Comparison of ENCODE assay signal across 15 cellular contexts in the genomic region with DNA sequence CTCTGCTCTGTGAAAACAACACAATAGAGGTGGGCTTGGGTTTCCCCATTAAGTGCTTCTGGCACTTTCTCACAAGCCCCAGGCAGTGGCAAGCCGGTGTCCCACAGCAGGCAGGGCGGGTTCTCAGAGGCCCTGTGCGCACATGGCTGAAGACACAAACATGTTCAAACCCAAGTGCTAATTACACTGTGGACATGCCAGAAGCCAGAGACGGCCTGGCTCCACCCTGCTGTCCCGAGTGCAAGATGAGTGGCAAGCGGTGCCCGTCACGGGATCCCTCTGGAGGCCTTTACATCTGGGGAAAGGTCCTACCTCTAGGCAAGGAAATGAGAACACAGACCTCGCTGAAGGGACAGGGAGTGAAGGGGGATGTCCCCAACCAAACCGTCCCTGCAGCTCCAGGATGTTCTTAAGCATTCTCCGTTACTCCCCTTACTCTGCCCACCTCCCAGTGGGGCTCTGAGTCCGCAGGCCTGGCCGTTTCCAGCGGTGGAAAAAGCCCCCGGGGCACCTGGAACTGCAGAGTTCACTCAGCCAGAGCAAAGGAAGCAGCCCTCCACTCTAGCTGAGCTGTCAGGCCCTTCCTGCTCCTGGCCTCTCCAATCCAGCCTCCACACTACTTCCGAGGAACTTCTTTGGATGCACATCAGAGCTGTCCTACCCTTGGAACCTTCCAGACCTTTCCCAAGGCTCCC. TPM values are rescaled to one million over a fixed set of nuclear protein-coding genes. Genes with fewer than 3 reads are reported as not detected.
DNase-seq lines count a peak whose midpoint lies in the region; ATAC-seq and TF ChIP-seq lines count a peak whose summit lies in the region.
"Had no signal": no experiment of that assay in that cellular context is flagged by ENCODE, and none has a peak within 500 bp of the region (broad histone marks: within the 10 kb centered on the region; RNA-seq: fewer than 3 reads in every experiment).

No MANE protein-coding gene starts in this region.

- CTCF ChIA-PET in activated CD8-positive, alpha-beta T cell treated with anti-CD3 and anti-CD28 coated beads for 36 hours (lab: Charles Lee), result interaction anchor here (1.0 to 1.1 kb wide), 2 partner anchors 21 to 284 kb away, joined by 3 to 4 read pairs; no protein-coding TSS in a partner anchor
- CTCF ChIA-PET in activated CD8-positive, alpha-beta T cell treated with anti-CD3 and anti-CD28 coated beads, Interleukin-2, amount 10 ng/mL, durations not matched to agents 7 days and 5 days (lab: Charles Lee), result no interaction called here

- H3K27me3 ChIP-seq in hepatocyte, result no peaks in the 10 kb centered on the region
- H3K27me3 ChIP-seq: gastrocnemius medialis had no signal

- H3K36me3 ChIP-seq in hepatocyte (replicated peaks; ENCODE audit: insufficient read depth, low read depth), result no peaks in the 10 kb centered on the region
- H3K36me3 ChIP-seq: gastrocnemius medialis had no signal

- H4K20me1 ChIP-seq in hepatocyte (ENCODE audit: insufficient read depth, poor library complexity, severe bottlenecking), result peaks cover 13% of the 10 kb centered on the region

- no peak for ATAC-seq in activated CD8-positive, alpha-beta T cell treated with anti-CD3 and anti-CD28 coated beads for 36 hours
- no peak for ATAC-seq in activated CD8-positive, alpha-beta T cell treated with anti-CD3 and anti-CD28 coated beads, Interleukin-2, amount 10 ng/mL, durations not matched to agents 7 days and 5 days
- ATAC-seq in activated T-helper 17 cell treated with anti-CD3 and anti-CD28 coated beads, Interleukin-2, amount 50 U/mL, for 72 hours (replicated peaks), result no peak
- no peak for ATAC-seq in stimulated activated effector memory CD8-positive, alpha-beta T cell treated with anti-CD3 and anti-CD28 coated beads, Interleukin-12 subunit alpha, Interleukin-12 subunit beta, amount 100 ng/mL, for 72 hours
- no peak for ATAC-seq in GM18520 (IDR thresholded peaks at IDR 0.05; ENCODE audit: unreplicated experiment)
- no peak for ATAC-seq in effector memory CD8-positive, alpha-beta T cell (replicated peaks)
- ATAC-seq: sciatic nerve had no signal

- H3K4me3 Mint-ChIP-seq in activated CD8-positive, alpha-beta T cell treated with anti-CD3 and anti-CD28 coated beads for 36 hours, result no peak overlapping the region
- no peak overlapping the region for H3K4me3 Mint-ChIP-seq in activated CD8-positive, alpha-beta T cell treated with anti-CD3 and anti-CD28 coated beads, Interleukin-2, amount 10 ng/mL, durations not matched to agents 7 days and 5 days
- no peak overlapping the region for H3K4me3 Mint-ChIP-seq in activated T-helper 17 cell treated with anti-CD3 and anti-CD28 coated beads, Interleukin-2, amount 50 U/mL, for 72 hours
- no peak overlapping the region for H3K4me3 Mint-ChIP-seq in stimulated activated effector memory CD8-positive, alpha-beta T cell treated with anti-CD3 and anti-CD28 coated beads, Interleukin-12 subunit alpha, Interleukin-12 subunit beta, amount 100 ng/mL, for 72 hours
- no peak overlapping the region for H3K4me3 Mint-ChIP-seq in effector memory CD8-positive, alpha-beta T cell

- no peaks in the 10 kb centered on the region for H3K27me3 Mint-ChIP-seq in activated CD8-positive, alpha-beta T cell treated with anti-CD3 and anti-CD28 coated beads for 36 hours
- H3K27me3 Mint-ChIP-seq in activated CD8-positive, alpha-beta T cell treated with anti-CD3 and anti-CD28 coated beads, Interleukin-2, amount 10 ng/mL, durations not matched to agents 7 days and 5 days (ENCODE audit: low read depth), result no peaks in the 10 kb centered on the region
- H3K27me3 Mint-ChIP-seq in activated T-helper 17 cell treated with anti-CD3 and anti-CD28 coated beads, Interleukin-2, amount 50 U/mL, for 72 hours, result no peaks in the 10 kb centered on the region
- H3K27me3 Mint-ChIP-seq in effector memory CD8-positive, alpha-beta T cell, result no peaks in the 10 kb centered on the region

- 81% methylated on average over 16 of the region's 16 CpGs for WGBS in hepatocyte (ENCODE audit: low lambda C conversion rate, missing lambda C conversion rate)

- intact Hi-C loops in activated CD8-positive, alpha-beta T cell treated with anti-CD3 and anti-CD28 coated beads for 36 hours (cut with micrococcal nuclease), result no loop called here

- H3K4me2 ChIP-seq in hepatocyte, result no peak overlapping the region

- no peaks in the 10 kb centered on the region for H3K9me3 Mint-ChIP-seq in activated CD8-positive, alpha-beta T cell treated with anti-CD3 and anti-CD28 coated beads for 36 hours
- H3K9me3 Mint-ChIP-seq in activated CD8-positive, alpha-beta T cell treated with anti-CD3 and anti-CD28 coated beads, Interleukin-2, amount 10 ng/mL, durations not matched to agents 7 days and 5 days (ENCODE audit: insufficient read depth), result no peaks in the 10 kb centered on the region
- no peaks in the 10 kb centered on the region for H3K9me3 Mint-ChIP-seq in activated T-helper 17 cell treated with anti-CD3 and anti-CD28 coated beads, Interleukin-2, amount 50 U/mL, for 72 hours
- no peaks in the 10 kb centered on the region for H3K9me3 Mint-ChIP-seq in stimulated activated effector memory CD8-positive, alpha-beta T cell treated with anti-CD3 and anti-CD28 coated beads, Interleukin-12 subunit alpha, Interleukin-12 subunit beta, amount 100 ng/mL, for 72 hours
- H3K9me3 Mint-ChIP-seq in effector memory CD8-positive, alpha-beta T cell, result no peaks in the 10 kb centered on the region

- peaks cover 29% of the 10 kb centered on the region for H3K4me1 Mint-ChIP-seq in activated CD8-positive, alpha-beta T cell treated with anti-CD3 and anti-CD28 coated beads for 36 hours (ENCODE audit: low read depth)
- H3K4me1 Mint-ChIP-seq in activated CD8-positive, alpha-beta T cell treated with anti-CD3 and anti-CD28 coated beads, Interleukin-2, amount 10 ng/mL, durations not matched to agents 7 days and 5 days (ENCODE audit: low read depth), result peaks cover 3% of the 10 kb centered on the region
- peaks cover 2% of the 10 kb centered on the region for H3K4me1 Mint-ChIP-seq in activated T-helper 17 cell treated with anti-CD3 and anti-CD28 coated beads, Interleukin-2, amount 50 U/mL, for 72 hours
- peaks cover 37% of the 10 kb centered on the region for H3K4me1 Mint-ChIP-seq in stimulated activated effector memory CD8-positive, alpha-beta T cell treated with anti-CD3 and anti-CD28 coated beads, Interleukin-12 subunit alpha, Interleukin-12 subunit beta, amount 100 ng/mL, for 72 hours
- H3K4me1 Mint-ChIP-seq in effector memory CD8-positive, alpha-beta T cell (ENCODE audit: low read depth in 2 of 2), result peaks cover 26 to 33% of the 10 kb centered on the region in 2 donors

- DNase-seq in activated CD8-positive, alpha-beta T cell treated with anti-CD3 and anti-CD28 coated beads for 36 hours, result no peak
- DNase-seq in activated CD8-positive, alpha-beta T cell treated with anti-CD3 and anti-CD28 coated beads, Interleukin-2, amount 10 ng/mL, durations not matched to agents 7 days and 5 days, result no peak
- DNase-seq in hepatocyte (ENCODE audit: low spot score) (no peak), NCI-H146 treated with DMSO at 0.1 percent for 48 hours (lab: John Stamatoyannopoulos, UW; ENCODE audit: unreplicated experiment) (no peak)
- DNase-seq in stimulated activated effector memory CD8-positive, alpha-beta T cell treated with anti-CD3 and anti-CD28 coated beads, Interleukin-12 subunit alpha, Interleukin-12 subunit beta, amount 100 ng/mL, for 72 hours (ENCODE audit: low spot score in 2 of 2), result no peak
- no peak for DNase-seq in effector memory CD8-positive, alpha-beta T cell
- DNase-seq: activated CD4-positive, CD25-positive, alpha-beta regulatory T cell; activated CD8-positive, alpha-beta memory T cell treated with anti-CD3 and anti-CD28 coated beads, Interleukin-2, amount 50 U/mL, for 48 hours; gastrocnemius medialis; H7; NCI-H748 treated with DMSO at 0.1 percent for 48 hours; stimulated activated CD4-positive, alpha-beta T cell treated with anti-CD3 and anti-CD28 coated beads, Interleukin-2, amount 100 ng/mL, for 48 hours had no signal

- no peaks in the 10 kb centered on the region for H3K36me3 Mint-ChIP-seq in activated CD8-positive, alpha-beta T cell treated with anti-CD3 and anti-CD28 coated beads for 36 hours (ENCODE audit: low read depth)
- peaks cover 11% of the 10 kb centered on the region for H3K36me3 Mint-ChIP-seq in activated CD8-positive, alpha-beta T cell treated with anti-CD3 and anti-CD28 coated beads, Interleukin-2, amount 10 ng/mL, durations not matched to agents 7 days and 5 days (ENCODE audit: low read depth)
- H3K36me3 Mint-ChIP-seq in activated T-helper 17 cell treated with anti-CD3 and anti-CD28 coated beads, Interleukin-2, amount 50 U/mL, for 72 hours (ENCODE audit: low read depth), result peaks cover 37% of the 10 kb centered on the region
- H3K36me3 Mint-ChIP-seq in stimulated activated effector memory CD8-positive, alpha-beta T cell treated with anti-CD3 and anti-CD28 coated beads, Interleukin-12 subunit alpha, Interleukin-12 subunit beta, amount 100 ng/mL, for 72 hours, result peaks cover 50% of the 10 kb centered on the region
- H3K36me3 Mint-ChIP-seq in effector memory CD8-positive, alpha-beta T cell (ENCODE audit: insufficient read depth), result peaks cover 32% of the 10 kb centered on the region

- peaks cover 23% of the 10 kb centered on the region for H3K79me2 ChIP-seq in hepatocyte

- H3K9me3 ChIP-seq in hepatocyte (ENCODE audit: low read depth), result no peaks in the 10 kb centered on the region
- H3K9me3 ChIP-seq: gastrocnemius medialis had no signal

- POLR2A ChIA-PET in activated CD8-positive, alpha-beta T cell treated with anti-CD3 and anti-CD28 coated beads for 36 hours (lab: Charles Lee), result no interaction called here
- POLR2A ChIA-PET in activated CD8-positive, alpha-beta T cell treated with anti-CD3 and anti-CD28 coated beads, Interleukin-2, amount 10 ng/mL, durations not matched to agents 7 days and 5 days (lab: Charles Lee), result no interaction called here

- peaks cover 13% of the 10 kb centered on the region for H3K4me1 ChIP-seq in hepatocyte (ENCODE audit: insufficient read depth)

- H3K27ac ChIP-seq in hepatocyte, result peak overlapping the region; percentile 16
- H3K27ac ChIP-seq: gastrocnemius medialis had no signal

- H3K27ac Mint-ChIP-seq in activated CD8-positive, alpha-beta T cell treated with anti-CD3 and anti-CD28 coated beads for 36 hours, result peak overlapping the region; percentile 3
- H3K27ac Mint-ChIP-seq in activated CD8-positive, alpha-beta T cell treated with anti-CD3 and anti-CD28 coated beads, Interleukin-2, amount 10 ng/mL, durations not matched to agents 7 days and 5 days, result no peak overlapping the region
- H3K27ac Mint-ChIP-seq in activated T-helper 17 cell treated with anti-CD3 and anti-CD28 coated beads, Interleukin-2, amount 50 U/mL, for 72 hours, result peak overlapping the region; percentile 46
- peak overlapping the region; percentile 92 for H3K27ac Mint-ChIP-seq in stimulated activated effector memory CD8-positive, alpha-beta T cell treated with anti-CD3 and anti-CD28 coated beads, Interleukin-12 subunit alpha, Interleukin-12 subunit beta, amount 100 ng/mL, for 72 hours
- peak overlapping the region in 1 of 2 donors; percentile 87 for H3K27ac Mint-ChIP-seq in effector memory CD8-positive, alpha-beta T cell

- TF ChIP-seq CTCF in activated CD8-positive, alpha-beta T cell treated with anti-CD3 and anti-CD28 coated beads for 36 hours (IDR thresholded peaks at IDR 0.05), result no peak
- no peak for TF ChIP-seq CTCF in hepatocyte (IDR thresholded peaks at IDR 0.05; ENCODE audit: poor library complexity)

- no peak overlapping the region for H2AFZ ChIP-seq in hepatocyte

- no peak overlapping the region for H3K4me3 ChIP-seq in hepatocyte
- H3K4me3 ChIP-seq: gastrocnemius medialis had no signal

- no peaks in the 10 kb centered on the region for H3K9me2 ChIP-seq in hepatocyte (replicated peaks; ENCODE audit: insufficient read depth)

RNA-seq across cellular contexts. Expression of a gene that starts 57.4 kb away (rescaled TPM):
- total RNA-seq in activated CD8-positive, alpha-beta T cell treated with anti-CD3 and anti-CD28 coated beads for 36 hours, result 1 to 10 TPM; 3.6 TPM
- 1 to 10 TPM; 4.0 to 5.3 TPM for total RNA-seq in activated CD8-positive, alpha-beta T cell treated with anti-CD3 and anti-CD28 coated beads, Interleukin-2, amount 10 ng/mL, durations not matched to agents 7 days and 5 days
- 1 to 10 TPM; 5.7 to 8.9 TPM for total RNA-seq in activated T-helper 17 cell treated with anti-CD3 and anti-CD28 coated beads, Interleukin-2, amount 50 U/mL, for 72 hours
- total RNA-seq in hepatocyte, result 28.2 and 35.2 TPM in 2 replicates
- polyA plus RNA-seq in hepatocyte, result 34.5 and 39.6 TPM in 2 replicates

RNA-seq across cellular contexts. Expression of a gene that starts 57.6 kb away (rescaled TPM):
- 10 to 100 TPM; 42.9 to 43.4 TPM for total RNA-seq in activated CD8-positive, alpha-beta T cell treated with anti-CD3 and anti-CD28 coated beads for 36 hours
- total RNA-seq in activated CD8-positive, alpha-beta T cell treated with anti-CD3 and anti-CD28 coated beads, Interleukin-2, amount 10 ng/mL, durations not matched to agents 7 days and 5 days, result 10 to 100 TPM; 46.3 to 50.6 TPM
- total RNA-seq in activated T-helper 17 cell treated with anti-CD3 and anti-CD28 coated beads, Interleukin-2, amount 50 U/mL, for 72 hours, result 10 to 100 TPM; 37.1 to 61.4 TPM
- 81.5 and 118 TPM in 2 replicates for total RNA-seq in hepatocyte
- polyA plus RNA-seq in hepatocyte, result 108 and 109 TPM in 2 replicates
